28 cellular contexts compared by ENCODE assay signal in the genomic region with DNA sequence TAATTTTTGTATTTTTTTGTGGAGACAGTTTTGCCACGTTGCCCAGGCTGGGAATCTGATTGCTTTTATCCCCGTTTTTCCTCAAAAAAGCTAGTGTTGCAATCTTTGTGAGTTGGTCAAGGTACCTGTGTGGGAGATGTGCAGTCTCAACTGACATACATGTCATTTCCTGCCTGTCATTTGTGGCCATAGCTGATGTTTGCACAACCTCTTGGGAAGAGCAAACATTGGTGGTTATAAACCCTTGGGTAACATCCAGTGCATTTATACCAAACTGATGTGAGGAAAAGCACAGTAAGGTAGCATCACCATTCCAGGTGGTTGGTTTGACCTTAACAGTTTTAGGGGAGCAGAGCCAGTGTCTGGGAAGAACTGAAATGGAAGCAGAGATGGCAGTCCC. TPM values are rescaled to one million over a fixed set of nuclear protein-coding genes. Genes with fewer than 3 reads are reported as not detected.
DNase-seq lines count a peak whose midpoint lies in the region; ATAC-seq and TF ChIP-seq lines count a peak whose summit lies in the region.
"Had no signal": no experiment of that assay in that cellular context is flagged by ENCODE, and none has a peak within 500 bp of the region (broad histone marks: within the 10 kb centered on the region; RNA-seq: fewer than 3 reads in every experiment).

No MANE protein-coding gene starts in this region.

- H3K9me3 Mint-ChIP-seq in T-helper 1 cell treated with Interleukin-12 subunit alpha and Interleukin-12 subunit beta and Interleukin-4 antibody, amounts not matched to agents 30 μg/mL and 1 μg/mL, for 36 hours: no peaks in the 10 kb centered on the region
- H3K9me3 Mint-ChIP-seq in activated CD4-positive, alpha-beta memory T cell treated with anti-CD3 and anti-CD28 coated beads for 36 hours: no peaks in the 10 kb centered on the region
- H3K9me3 Mint-ChIP-seq: activated CD8-positive, alpha-beta T cell treated with anti-CD3 and anti-CD28 coated beads for 36 hours; activated T-cell treated with anti-CD3 and anti-CD28 coated beads, Interleukin-2, amount 50 U/mL, for 4 hours; IgD-negative memory B cell; naive thymus-derived CD8-positive, alpha-beta T cell; WTC11 had no signal

- no peaks in the 10 kb centered on the region for H3K9me3 ChIP-seq in colonic mucosa
- H3K9me3 ChIP-seq: A549, Caco-2, ovary, uterus had no signal

- H3K4me3 Mint-ChIP-seq in T-helper 1 cell treated with Interleukin-12 subunit alpha and Interleukin-12 subunit beta and Interleukin-4 antibody, amounts not matched to agents 30 μg/mL and 1 μg/mL, for 36 hours: no peak overlapping the region
- no peak overlapping the region for H3K4me3 Mint-ChIP-seq in activated CD4-positive, alpha-beta memory T cell treated with anti-CD3 and anti-CD28 coated beads for 36 hours
- H3K4me3 Mint-ChIP-seq: activated CD8-positive, alpha-beta T cell treated with anti-CD3 and anti-CD28 coated beads for 36 hours; activated T-cell treated with anti-CD3 and anti-CD28 coated beads, Interleukin-2, amount 50 U/mL, for 4 hours; IgD-negative memory B cell; naive thymus-derived CD8-positive, alpha-beta T cell; WTC11 had no signal

- ATAC-seq in GM21447 (IDR thresholded peaks at IDR 0.05; ENCODE audit: unreplicated experiment): no peak
- ATAC-seq: A549; activated CD8-positive, alpha-beta T cell treated with anti-CD3 and anti-CD28 coated beads for 36 hours; activated T-cell treated with anti-CD3 and anti-CD28 coated beads, Interleukin-2, amount 50 U/mL, for 4 hours; naive thymus-derived CD8-positive, alpha-beta T cell; right cardiac atrium; WTC11 had no signal

- intact Hi-C loops in colonic mucosa (cut with DNase I): no loop called here
- intact Hi-C loops in activated CD4-positive, alpha-beta memory T cell treated with anti-CD3 and anti-CD28 coated beads for 36 hours (cut with micrococcal nuclease): no loop called here

- no peaks in the 10 kb centered on the region for H3K27me3 ChIP-seq in colonic mucosa
- H3K27me3 ChIP-seq: ovary, uterus had no signal

- no peak overlapping the region for H3K4me3 ChIP-seq in colonic mucosa
- H3K4me3 ChIP-seq: A549, ovary, uterus had no signal

- no peak overlapping the region for H3K27ac ChIP-seq in colonic mucosa
- no peak overlapping the region for H3K27ac ChIP-seq in caudate nucleus (ENCODE audit: low read depth, low read length)
- H3K27ac ChIP-seq: A549, ovary, uterus had no signal

- no peak overlapping the region for H3K9ac ChIP-seq in colonic mucosa (ENCODE audit: low read depth in 2 of 2, low read length in 2 of 2)

- TF ChIP-seq CTCF in colonic mucosa (IDR thresholded peaks at IDR 0.05): no peak

- DNase-seq in T-helper 1 cell (no peak), NCI-H2196 (lab: John Stamatoyannopoulos, UW; ENCODE audit: unreplicated experiment) (peak; percentile 38), colonic mucosa (peak; percentile 50), caudate nucleus (lab: John Stamatoyannopoulos, UW) (no peak)
- no peak for DNase-seq in activated CD4-positive, alpha-beta memory T cell treated with anti-CD3 and anti-CD28 coated beads for 36 hours
- no peak for DNase-seq in activated CD4-positive, alpha-beta T cell treated with anti-CD3 and anti-CD28 coated beads, Interleukin-2, amount 50 U/mL, for 4 hours
- DNase-seq: activated CD8-positive, alpha-beta T cell treated with anti-CD3 and anti-CD28 coated beads for 36 hours; activated naive CD4-positive, alpha-beta T cell treated with anti-CD3 and anti-CD28 coated beads, Interleukin-2, amount 50 U/mL, for 16 hours; activated T-cell treated with anti-CD3 and anti-CD28 coated beads, Interleukin-2, amount 50 U/mL, for 4 hours; aorta; EL; foreskin fibroblast; kidney glomerular epithelial cell; mesendoderm; naive thymus-derived CD8-positive, alpha-beta T cell; NCI-H1930; NCI-H524 treated with DMSO at 0.1 percent for 48 hours; ovary; right cardiac atrium; stimulated activated CD4-positive, alpha-beta T cell treated with anti-CD3 and anti-CD28 coated beads, Interleukin-15, amount 100 ng/mL, for 24 hours; substantia nigra; uterus had no signal

- peaks cover 5% of the 10 kb centered on the region for H3K4me1 ChIP-seq in colonic mucosa
- H3K4me1 ChIP-seq: A549, Caco-2, uterus had no signal

- peak overlapping the region; percentile 52 for H3K27ac Mint-ChIP-seq in T-helper 1 cell treated with Interleukin-12 subunit alpha and Interleukin-12 subunit beta and Interleukin-4 antibody, amounts not matched to agents 30 μg/mL and 1 μg/mL, for 36 hours
- H3K27ac Mint-ChIP-seq in activated CD4-positive, alpha-beta memory T cell treated with anti-CD3 and anti-CD28 coated beads for 36 hours: no peak overlapping the region
- H3K27ac Mint-ChIP-seq: activated CD8-positive, alpha-beta T cell treated with anti-CD3 and anti-CD28 coated beads for 36 hours; IgD-negative memory B cell; WTC11 had no signal

- H3K4me1 Mint-ChIP-seq in T-helper 1 cell treated with Interleukin-12 subunit alpha and Interleukin-12 subunit beta and Interleukin-4 antibody, amounts not matched to agents 30 μg/mL and 1 μg/mL, for 36 hours (ENCODE audit: low read depth): peaks cover 32% of the 10 kb centered on the region
- peaks cover 26% of the 10 kb centered on the region for H3K4me1 Mint-ChIP-seq in activated CD4-positive, alpha-beta memory T cell treated with anti-CD3 and anti-CD28 coated beads for 36 hours (ENCODE audit: low read depth)

- CTCF ChIA-PET in activated CD4-positive, alpha-beta memory T cell treated with anti-CD3 and anti-CD28 coated beads for 36 hours (lab: Charles Lee): interaction anchor here (0.7 to 6.5 kb wide), 10 partner anchors 10 to 164 kb away, joined by 3 to 180 read pairs (median 4); a partner anchor contains a TSS

- peaks cover 4% of the 10 kb centered on the region for H3K36me3 ChIP-seq in colonic mucosa
- H3K36me3 ChIP-seq: ovary, uterus had no signal

- H3K36me3 Mint-ChIP-seq in T-helper 1 cell treated with Interleukin-12 subunit alpha and Interleukin-12 subunit beta and Interleukin-4 antibody, amounts not matched to agents 30 μg/mL and 1 μg/mL, for 36 hours (ENCODE audit: low read depth): peaks cover 9% of the 10 kb centered on the region
- peaks cover 2% of the 10 kb centered on the region for H3K36me3 Mint-ChIP-seq in activated CD4-positive, alpha-beta memory T cell treated with anti-CD3 and anti-CD28 coated beads for 36 hours
- H3K36me3 Mint-ChIP-seq: WTC11 had no signal

- POLR2A ChIA-PET in activated CD4-positive, alpha-beta memory T cell treated with anti-CD3 and anti-CD28 coated beads for 36 hours (lab: Charles Lee): interaction anchor here (1.4 to 3.3 kb wide), 2 partner anchors 14 to 85 kb away, joined by 3 to 11 read pairs; a partner anchor contains a TSS

- no peaks in the 10 kb centered on the region for H3K27me3 Mint-ChIP-seq in T-helper 1 cell treated with Interleukin-12 subunit alpha and Interleukin-12 subunit beta and Interleukin-4 antibody, amounts not matched to agents 30 μg/mL and 1 μg/mL, for 36 hours (ENCODE audit: low read depth)
- H3K27me3 Mint-ChIP-seq in activated CD4-positive, alpha-beta memory T cell treated with anti-CD3 and anti-CD28 coated beads for 36 hours: no peaks in the 10 kb centered on the region
- H3K27me3 Mint-ChIP-seq: activated CD8-positive, alpha-beta T cell treated with anti-CD3 and anti-CD28 coated beads for 36 hours; IgD-negative memory B cell; naive thymus-derived CD8-positive, alpha-beta T cell had no signal

RNA-seq across cellular contexts. Expression of a gene that starts 54.7 kb away (rescaled TPM):
- 1 to 10 TPM; 5.4 to 7.2 TPM for total RNA-seq in colonic mucosa
- total RNA-seq in activated CD4-positive, alpha-beta memory T cell treated with anti-CD3 and anti-CD28 coated beads for 36 hours: 1 to 10 TPM; 5.0 to 5.1 TPM

Comparison
In these comparisons a context has a peak if more than half of its experiments do, and no peak if none do; other contexts are left out.
1. DNase-seq: peak in NCI-H2196 (single experiment) and colonic mucosa (single experiment); none in T-helper 1 cell (0 of 5), activated CD4-positive, alpha-beta memory T cell treated with anti-CD3 and anti-CD28 coated beads for 36 hours (single experiment), activated CD4-positive, alpha-beta T cell treated with anti-CD3 and anti-CD28 coated beads, Interleukin-2, amount 50 U/mL, for 4 hours (0 of 2) and caudate nucleus (0 of 61).